ENCODE assay signal across 8 cellular contexts in genomic region chr17:47810200-47810821, GRCh38. TPM values are rescaled to one million over a fixed set of nuclear protein-coding genes. Genes with fewer than 3 reads are reported as not detected.
DNase-seq lines count a peak whose midpoint lies in the region; ATAC-seq lines count a peak whose summit lies in the region.

No MANE protein-coding gene starts in this region.

- 35 to 40% methylated on average over 10 of the region's 10 CpGs for WGBS in esophagus, 2 donors

- no peak overlapping the region for H3K4me3 Mint-ChIP-seq in activated CD4-positive, alpha-beta T cell treated with anti-CD3 and anti-CD28 coated beads, Interleukin-2, amount 10 ng/mL, durations not matched to agents 24 days and 14 days

- H3K9me3 ChIP-seq in esophagus (ENCODE audit: control insufficient read depth in 2 of 2, insufficient read depth in 1 of 2, low read depth in 1 of 2, low read length in 1 of 2): no peaks in the 10 kb centered on the region

- no peaks in the 10 kb centered on the region for H3K27me3 ChIP-seq in esophagus (ENCODE audit: control insufficient read depth in 1 of 2, insufficient read depth in 2 of 2, low read length in 2 of 2)

- no peaks in the 10 kb centered on the region for H3K9me3 Mint-ChIP-seq in activated CD4-positive, alpha-beta T cell treated with anti-CD3 and anti-CD28 coated beads, Interleukin-2, amount 10 ng/mL, durations not matched to agents 24 days and 14 days

- peak overlapping the region; percentile 39 for H3K27ac Mint-ChIP-seq in activated CD4-positive, alpha-beta T cell treated with anti-CD3 and anti-CD28 coated beads, Interleukin-2, amount 10 ng/mL, durations not matched to agents 24 days and 14 days

- peak overlapping the region; percentile 70 to 72 for H3K27ac ChIP-seq in esophagus (ENCODE audit: low read depth in 2 of 2, low read length in 1 of 2)

- peaks cover 5 to 12% of the 10 kb centered on the region in 2 donors for H3K4me1 ChIP-seq in esophagus (ENCODE audit: control insufficient read depth in 2 of 2, insufficient read depth in 2 of 2, low read length in 1 of 2)

- DNase-seq in activated CD4-positive, alpha-beta T cell treated with anti-CD3 and anti-CD28 coated beads, Interleukin-2, amount 10 ng/mL, durations not matched to agents 24 days and 14 days: no peak
- DNase-seq in activated CD4-positive, alpha-beta T cell treated with anti-CD3 and anti-CD28 coated beads for 1 hour: no peak
- DNase-seq in RKO (ENCODE audit: low spot score) (peak; percentile 79), sciatic nerve (ENCODE audit: low spot score) (peak; percentile 58), NCI-H128 (lab: John Stamatoyannopoulos, UW; ENCODE audit: unreplicated experiment) (no peak), NCI-H2196 (lab: John Stamatoyannopoulos, UW; ENCODE audit: unreplicated experiment) (no peak)

- intact Hi-C loops in activated CD4-positive, alpha-beta T cell treated with anti-CD3 and anti-CD28 coated beads, Interleukin-2, amount 10 ng/mL, durations not matched to agents 24 days and 14 days (cut with micrococcal nuclease): no loop called here
- intact Hi-C loops in sciatic nerve (cut with DNase I): no loop called here

- H3K4me3 ChIP-seq in esophagus (ENCODE audit: low read depth in 1 of 2, low read length in 2 of 2): no peak overlapping the region

- ATAC-seq in sciatic nerve (peak; percentile 25), HG03565 (IDR thresholded peaks at IDR 0.05; ENCODE audit: unreplicated experiment) (no peak)

- peaks cover 38% of the 10 kb centered on the region for H3K36me3 Mint-ChIP-seq in activated CD4-positive, alpha-beta T cell treated with anti-CD3 and anti-CD28 coated beads, Interleukin-2, amount 10 ng/mL, durations not matched to agents 24 days and 14 days (ENCODE audit: low read depth)

- no peaks in the 10 kb centered on the region for H3K27me3 Mint-ChIP-seq in activated CD4-positive, alpha-beta T cell treated with anti-CD3 and anti-CD28 coated beads, Interleukin-2, amount 10 ng/mL, durations not matched to agents 24 days and 14 days

- H3K4me1 Mint-ChIP-seq in activated CD4-positive, alpha-beta T cell treated with anti-CD3 and anti-CD28 coated beads, Interleukin-2, amount 10 ng/mL, durations not matched to agents 24 days and 14 days: peaks cover 6% of the 10 kb centered on the region

- H3K36me3 ChIP-seq in esophagus (ENCODE audit: control insufficient read depth in 2 of 2, insufficient read depth in 2 of 2, low read length in 1 of 2): peaks cover 0 to 8% of the 10 kb centered on the region in 2 donors

RNA-seq across cellular contexts. Expression of gene OSBPL7, which starts 11.3 kb away (rescaled TPM):
- 18.1 and 18.4 TPM in 2 replicates for total RNA-seq in activated CD4-positive, alpha-beta T cell treated with anti-CD3 and anti-CD28 coated beads, Interleukin-2, amount 10 ng/mL, durations not matched to agents 24 days and 14 days
- polyA plus RNA-seq in esophagus: 1 to 10 TPM; 1.9 to 3.7 TPM
- total RNA-seq in sciatic nerve: 13.5 TPM

RNA-seq across cellular contexts. Expression of gene MRPL10, which starts 21.0 kb away (rescaled TPM):
- total RNA-seq in activated CD4-positive, alpha-beta T cell treated with anti-CD3 and anti-CD28 coated beads, Interleukin-2, amount 10 ng/mL, durations not matched to agents 24 days and 14 days: 55.0 and 58.3 TPM in 2 replicates
- polyA plus RNA-seq in esophagus: 10 to 100 TPM; 17.5 to 30.4 TPM
- 26.6 TPM for total RNA-seq in sciatic nerve

RNA-seq across cellular contexts. Expression of gene LRRC46, which starts 21.2 kb away (rescaled TPM):
- 0.33 and 0.44 TPM in 2 replicates for total RNA-seq in activated CD4-positive, alpha-beta T cell treated with anti-CD3 and anti-CD28 coated beads, Interleukin-2, amount 10 ng/mL, durations not matched to agents 24 days and 14 days
- polyA plus RNA-seq in esophagus: under 1 TPM; 0.25 to 0.53 TPM
- total RNA-seq in sciatic nerve: 0.89 TPM

RNA-seq across cellular contexts. Expression of gene SCRN2, which starts 30.8 kb away (rescaled TPM):
- total RNA-seq in activated CD4-positive, alpha-beta T cell treated with anti-CD3 and anti-CD28 coated beads, Interleukin-2, amount 10 ng/mL, durations not matched to agents 24 days and 14 days: 24.3 and 24.8 TPM in 2 replicates
- 10 to 100 TPM; 28.6 to 34.7 TPM for polyA plus RNA-seq in esophagus
- total RNA-seq in sciatic nerve: 39.4 TPM

RNA-seq across cellular contexts. Expression of gene SP6, which starts 40.7 kb away (rescaled TPM):
- total RNA-seq in activated CD4-positive, alpha-beta T cell treated with anti-CD3 and anti-CD28 coated beads, Interleukin-2, amount 10 ng/mL, durations not matched to agents 24 days and 14 days: 0.05 TPM in 2 replicates
- 1 to 10 TPM; 3.8 to 6.1 TPM for polyA plus RNA-seq in esophagus
- 0.62 TPM for total RNA-seq in sciatic nerve

Comparison
In these comparisons a context has a peak if more than half of its experiments do, and no peak if none do; other contexts are left out.
1. DNase-seq: peak in RKO (single experiment) and sciatic nerve (single experiment); none in activated CD4-positive, alpha-beta T cell treated with anti-CD3 and anti-CD28 coated beads, Interleukin-2, amount 10 ng/mL, durations not matched to agents 24 days and 14 days (single experiment), activated CD4-positive, alpha-beta T cell treated with anti-CD3 and anti-CD28 coated beads for 1 hour (single experiment), NCI-H128 (single experiment) and NCI-H2196 (single experiment).